In the genomic region with DNA sequence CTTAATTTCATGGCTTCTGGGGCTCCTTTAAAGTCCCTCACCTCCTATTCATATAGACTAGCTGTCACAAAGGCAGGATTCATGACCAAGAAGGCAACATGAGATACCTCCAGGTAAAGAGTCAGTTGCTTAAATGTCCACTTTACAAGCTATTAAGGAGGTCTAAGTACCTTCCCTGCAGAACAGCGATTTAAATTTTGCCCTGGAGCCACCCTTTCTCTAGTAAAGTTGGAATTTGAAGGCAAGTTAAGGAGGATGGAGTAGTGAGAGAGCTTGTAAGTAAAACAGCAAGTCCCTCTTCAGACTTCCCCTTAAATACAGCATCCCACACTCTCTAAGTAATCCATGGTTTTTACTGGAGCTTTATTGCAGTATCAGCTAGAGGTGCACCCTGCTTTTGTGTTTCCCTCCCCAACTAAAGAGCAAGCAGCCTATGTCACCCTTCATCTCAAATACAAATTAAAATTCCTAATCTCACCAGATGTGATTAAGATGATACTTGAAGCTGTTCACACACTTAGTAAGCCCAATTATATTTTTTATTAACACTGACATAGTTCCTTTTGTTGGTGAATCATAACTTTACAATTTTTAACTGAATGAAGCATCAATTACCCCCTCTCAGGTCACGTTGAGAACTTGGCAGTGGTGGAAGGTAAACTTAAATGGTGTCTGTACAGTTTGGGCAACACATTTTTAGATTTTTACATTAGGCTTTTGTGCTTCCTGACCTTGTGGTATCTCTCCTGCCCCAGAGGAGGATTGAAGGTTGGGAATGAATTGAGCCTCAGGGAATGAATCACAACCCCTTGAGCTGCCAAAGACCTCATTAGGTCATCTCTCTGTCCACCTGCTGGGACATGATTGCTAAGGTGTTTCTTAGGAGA, we compare ENCODE assay signal across 13 cellular contexts.
DNase-seq lines count a peak whose midpoint lies in the region; ATAC-seq and TF ChIP-seq lines count a peak whose summit lies in the region.
"Had no signal": no experiment of that assay in that cellular context is flagged by ENCODE, and none has a peak within 500 bp of the region (broad histone marks: within the 10 kb centered on the region; RNA-seq: fewer than 3 reads in every experiment).

No MANE protein-coding gene starts in this region.

- ATAC-seq in esophagus mucosa (peak; percentile 59), psoas muscle (no peak)
- ATAC-seq: stimulated activated naive B cell treated with anti-CD40 and anti-IgM and Interleukin-4, amounts not matched to agents 10 μg/mL and 1 μg/mL and 100 μg/mL, for 72 hours had no signal

- H3K27ac ChIP-seq in breast epithelium (no peak overlapping the region), PC-9 (peak overlapping the region; percentile 45), psoas muscle (no peak overlapping the region), ovary (no peak overlapping the region)
- H3K27ac ChIP-seq: sigmoid colon had no signal

- H3K4me3 ChIP-seq in breast epithelium (no peak overlapping the region), PC-9 (no peak overlapping the region), psoas muscle (no peak overlapping the region), ovary (no peak overlapping the region)
- H3K4me3 ChIP-seq: sigmoid colon had no signal

- H3K9me3 Mint-ChIP-seq in MCF 10A (ENCODE audit: unreplicated experiment), result no peaks in the 10 kb centered on the region
- H3K9me3 Mint-ChIP-seq: stimulated activated naive B cell treated with anti-CD40 and anti-IgM and Interleukin-4, amounts not matched to agents 10 μg/mL and 1 μg/mL and 100 μg/mL, for 72 hours had no signal

- H3K9me2 ChIP-seq in PC-9 (ENCODE audit: insufficient read depth), result no peaks in the 10 kb centered on the region

- H3F3A ChIP-seq in PC-9 (ENCODE audit: insufficient read depth, low read depth), result peaks cover 34% of the 10 kb centered on the region

- peak overlapping the region; percentile 14; the same call in 1 of the 2 replicates for H3K4me2 ChIP-seq in PC-9

- H3K4me1 ChIP-seq in breast epithelium, result no peaks in the 10 kb centered on the region
- peaks cover 28% of the 10 kb centered on the region for H3K4me1 ChIP-seq in PC-9 (replicated peaks; ENCODE audit: insufficient read depth)
- peaks cover 7% of the 10 kb centered on the region for H3K4me1 ChIP-seq in psoas muscle
- H3K4me1 ChIP-seq in ovary (ENCODE audit: insufficient read depth), result no peaks in the 10 kb centered on the region

- TF ChIP-seq POLR2A in breast epithelium (IDR thresholded peaks at IDR 0.05), result no peak
- TF ChIP-seq POLR2A in ovary (IDR thresholded peaks at IDR 0.05), result no peak

- no peaks in the 10 kb centered on the region for H3K27me3 Mint-ChIP-seq in MCF 10A (ENCODE audit: insufficient read depth, unreplicated experiment)
- H3K27me3 Mint-ChIP-seq: stimulated activated naive B cell treated with anti-CD40 and anti-IgM and Interleukin-4, amounts not matched to agents 10 μg/mL and 1 μg/mL and 100 μg/mL, for 72 hours had no signal

- WGBS in psoas muscle, 3 donors, result 83 to 89% (median 88%) methylated on average over 2 of the region's 2 CpGs
- 66 to 77% (median 72%) methylated on average over 2 of the region's 2 CpGs for WGBS in ovary, 3 donors

- POLR2A ChIA-PET in MCF 10A (lab: Yijun Ruan, JAX), result interaction anchor here (0.6 to 2.9 kb wide), 22 partner anchors 9 to 1380 kb away, joined by 3 to 17 read pairs (median 6); no protein-coding TSS in a partner anchor
- POLR2A ChIA-PET in PC-9 (lab: Charles Lee; ENCODE audit: unreplicated experiment), result interaction anchor here (0.5 kb wide), 1 partner anchor 106 kb away, joined by 7 read pairs; no protein-coding TSS in a partner anchor

- CTCF ChIA-PET in MCF 10A (lab: Yijun Ruan, JAX) (interaction anchor here (0.6 to 1.4 kb wide), 5 partner anchors 8 to 50 kb away, joined by 3 to 6 read pairs (median 4); no protein-coding TSS in a partner anchor), PC-9 (lab: Charles Lee) (no interaction called here)

- H3K27me3 ChIP-seq in breast epithelium (no peaks in the 10 kb centered on the region), PC-9 (ENCODE audit: insufficient read depth, low read depth) (no peaks in the 10 kb centered on the region), psoas muscle (ENCODE audit: insufficient read depth in 3 of 3, low read length in 2 of 3) (no peaks in the 10 kb centered on the region), ovary (no peaks in the 10 kb centered on the region)
- H3K27me3 ChIP-seq: sigmoid colon had no signal

- H3K4me3 Mint-ChIP-seq in MCF 10A (ENCODE audit: unreplicated experiment), result no peak overlapping the region

- TF ChIP-seq EP300 in ovary (IDR thresholded peaks at IDR 0.05), result no peak

- no peaks in the 10 kb centered on the region for H3K79me2 ChIP-seq in PC-9 (ENCODE audit: low read depth)

- intact Hi-C loops in MCF 10A (cut with micrococcal nuclease), result no loop called here
- intact Hi-C loops in breast epithelium (cut with DNase I; ENCODE audit: low total_unique reads), result no loop called here
- intact Hi-C loops in PC-9 (cut with micrococcal nuclease; ENCODE audit: unreplicated experiment), result no loop called here
- intact Hi-C loops in psoas muscle (cut with DNase I), result no loop called here
- intact Hi-C loops in ovary (cut with DNase I), result no loop called here

- H3K4me1 Mint-ChIP-seq in MCF 10A (ENCODE audit: insufficient read depth, unreplicated experiment), result peaks cover 10% of the 10 kb centered on the region
- H3K4me1 Mint-ChIP-seq: stimulated activated naive B cell treated with anti-CD40 and anti-IgM and Interleukin-4, amounts not matched to agents 10 μg/mL and 1 μg/mL and 100 μg/mL, for 72 hours had no signal

- H3K36me3 ChIP-seq in breast epithelium (no peaks in the 10 kb centered on the region), PC-9 (ENCODE audit: low read depth) (no peaks in the 10 kb centered on the region), psoas muscle (ENCODE audit: insufficient read depth in 1 of 2, low read depth in 1 of 2) (no peaks in the 10 kb centered on the region), ovary (no peaks in the 10 kb centered on the region)
- H3K36me3 ChIP-seq: sigmoid colon had no signal

- H4K20me1 ChIP-seq in PC-9 (ENCODE audit: insufficient read depth), result no peaks in the 10 kb centered on the region

- DNase-seq in MCF 10A (ENCODE audit: unreplicated experiment) (peak; percentile 72), breast epithelium (ENCODE audit: low spot score in 2 of 2) (no peak), PC-9 (peak in 1 of 2 experiments; percentile 84), NCI-H2029 treated with DMSO at 0.1 percent for 48 hours (lab: John Stamatoyannopoulos, UW) (no peak), psoas muscle (no peak), ovary (no peak)
- DNase-seq in activated naive CD4-positive, alpha-beta T cell treated with anti-CD3 and anti-CD28 coated beads, Interleukin-2, amount 50 U/mL, for 16 hours, result no peak
- DNase-seq: amygdala; NCI-H774; SIG-M5; sigmoid colon; stimulated activated naive B cell treated with anti-CD40 and anti-IgM and Interleukin-4, amounts not matched to agents 10 μg/mL and 1 μg/mL and 100 μg/mL, for 72 hours had no signal

- H3K36me3 Mint-ChIP-seq in MCF 10A (ENCODE audit: insufficient read depth, unreplicated experiment), result peaks cover 5% of the 10 kb centered on the region

- BruUV-seq in MCF 10A (replicated peaks; lab: Mats Ljungman, UMichigan) (no TSS peak), PC-9 (replicated peaks; lab: Mats Ljungman, UMichigan) (no TSS peak)

- no peaks in the 10 kb centered on the region for H3K9me3 ChIP-seq in breast epithelium
- H3K9me3 ChIP-seq in PC-9 (ENCODE audit: insufficient read depth, low read depth), result no peaks in the 10 kb centered on the region
- H3K9me3 ChIP-seq in psoas muscle, result no peaks in the 10 kb centered on the region
- H3K9me3 ChIP-seq in ovary, result no peaks in the 10 kb centered on the region
- H3K9me3 ChIP-seq: sigmoid colon had no signal

- no peak overlapping the region for H2AFZ ChIP-seq in PC-9

- H3K27ac Mint-ChIP-seq in MCF 10A (ENCODE audit: low read depth, unreplicated experiment), result peak overlapping the region; percentile 49
- H3K27ac Mint-ChIP-seq: stimulated activated naive B cell treated with anti-CD40 and anti-IgM and Interleukin-4, amounts not matched to agents 10 μg/mL and 1 μg/mL and 100 μg/mL, for 72 hours had no signal

- TF ChIP-seq CTCF in MCF 10A (IDR thresholded peaks at IDR 0.05; ENCODE audit: unreplicated experiment) (no peak), breast epithelium (IDR thresholded peaks at IDR 0.05) (no peak), PC-9 (conservative IDR thresholded peaks at IDR 0.05) (no peak), psoas muscle (IDR thresholded peaks at IDR 0.05) (no peak), ovary (IDR thresholded peaks at IDR 0.05) (no peak)
